In the genomic region with DNA sequence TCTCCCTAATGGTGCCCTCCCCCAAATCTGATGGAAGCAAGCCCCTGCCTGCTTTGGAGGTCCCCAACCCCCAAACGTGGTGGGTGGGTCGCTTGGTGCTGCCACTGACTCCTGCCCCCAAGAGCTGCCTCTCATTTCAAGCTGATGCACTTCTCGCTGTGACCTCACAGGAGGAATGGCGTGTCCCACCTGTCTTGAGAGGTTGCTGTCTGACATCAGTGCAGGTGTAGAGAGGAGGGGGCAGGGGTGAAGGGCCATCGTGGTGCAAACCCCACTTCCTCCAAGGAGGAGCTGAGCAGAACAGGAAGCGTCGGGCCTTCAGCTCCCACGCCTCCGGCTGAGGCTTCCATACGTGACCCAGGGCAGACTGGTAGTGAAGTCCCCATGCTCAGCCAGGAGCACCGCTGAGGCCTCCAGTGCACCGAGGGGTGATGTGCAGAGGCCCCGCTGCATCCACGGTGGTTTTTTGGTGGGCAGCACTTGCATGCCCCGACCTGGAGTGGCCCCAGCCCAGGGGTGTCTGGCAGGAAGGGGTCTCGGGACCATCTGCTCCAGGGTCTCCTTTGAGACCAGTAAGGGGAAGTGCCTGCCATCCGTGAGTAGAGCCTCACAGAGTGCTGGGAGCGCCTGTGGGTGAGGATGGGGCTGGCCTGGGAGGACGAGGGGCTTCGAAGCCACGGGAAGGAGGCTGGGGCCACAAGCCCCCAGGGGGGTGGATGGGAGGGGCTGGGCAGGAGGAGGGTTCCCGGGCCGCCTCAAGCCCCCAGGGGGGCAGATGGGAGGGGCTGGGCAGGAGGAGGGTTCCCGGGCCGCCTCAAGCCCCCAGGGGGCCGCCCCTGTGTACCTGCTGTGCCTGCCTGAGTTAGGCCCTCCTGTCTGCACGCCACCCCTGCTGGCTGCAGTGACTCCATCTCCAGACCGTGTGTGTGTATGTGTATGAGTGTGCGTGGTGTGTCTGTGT, we compare ENCODE assay signal across 11 cellular contexts. TPM values are rescaled to one million over a fixed set of nuclear protein-coding genes. Genes with fewer than 3 reads are reported as not detected.
DNase-seq lines count a peak whose midpoint lies in the region; TF ChIP-seq lines count a peak whose summit lies in the region.
"Had no signal": no experiment of that assay in that cellular context is flagged by ENCODE, and none has a peak within 500 bp of the region (broad histone marks: within the 10 kb centered on the region; RNA-seq: fewer than 3 reads in every experiment).

No MANE protein-coding gene starts in this region.

- no peak overlapping the region for H4K5ac ChIP-seq in H9 (ENCODE audit: insufficient read length, low read depth, low read length)

- no peak overlapping the region for H3K4ac ChIP-seq in H9 (ENCODE audit: low read depth, low read length)

- H3K14ac ChIP-seq in H9 (ENCODE audit: insufficient read depth, low read length) = no peak overlapping the region; the same call in 1 of the 2 replicates

- no peak overlapping the region for H2BK12ac ChIP-seq in H9 (ENCODE audit: insufficient read length, low read depth, low read length)

- H3T11ph ChIP-seq in H9 (ENCODE audit: low read length) = no peak overlapping the region

- H2BK15ac ChIP-seq in H9 (ENCODE audit: low read depth, low read length) = no peak overlapping the region

- intact Hi-C loops in posterior vena cava (cut with DNase I) = no loop called here

- no peak overlapping the region for H3K23ac ChIP-seq in H9 (ENCODE audit: insufficient read length, low read depth, low read length)

- H4K8ac ChIP-seq in H9 (replicated peaks; ENCODE audit: insufficient read length, low read depth, low read length) = no peak overlapping the region

- no peak overlapping the region for H3K27ac ChIP-seq in H9 (ENCODE audit: insufficient read length, low read depth, low read length)
- H3K27ac ChIP-seq: thoracic aorta had no signal

- H3K18ac ChIP-seq in H9 (ENCODE audit: insufficient read length, low read depth, low read length) = no peak overlapping the region

- no peaks in the 10 kb centered on the region for H3K27me3 ChIP-seq in H9 (ENCODE audit: insufficient read depth, low read length)

- no peak overlapping the region for H3K9ac ChIP-seq in H9 (ENCODE audit: extremely low read depth, insufficient read length, low read length)

- no peak overlapping the region for H4K91ac ChIP-seq in H9 (ENCODE audit: insufficient read length, low read depth, low read length)

- no peaks in the 10 kb centered on the region for H3K9me3 ChIP-seq in H9 (ENCODE audit: control insufficient read depth, low read depth, low read length)
- H3K9me3 ChIP-seq: thoracic aorta had no signal

- H2AFZ ChIP-seq in H9 (ENCODE audit: low read length) = no peak overlapping the region

- no peaks in the 10 kb centered on the region; the same call in 1 of the 2 replicates for H3K27me3 Mint-ChIP-seq in H9 (ENCODE audit: low read depth)
- H3K27me3 Mint-ChIP-seq in chondrocyte (ENCODE audit: low read depth) = peaks cover 3% of the 10 kb centered on the region

- no peak overlapping the region for H2BK20ac ChIP-seq in H9 (ENCODE audit: low read depth, low read length, poor library complexity, severe bottlenecking)

- no peak overlapping the region for H3K4me2 ChIP-seq in H9 (ENCODE audit: insufficient read depth, insufficient read length, low read length)

- H3K36me3 Mint-ChIP-seq in H9 (ENCODE audit: insufficient read depth in 1 of 3, low read depth in 3 of 3) = peaks cover 20 to 46% (median 33%) of the 10 kb centered on the region in 3 experiments
- peaks cover 2% of the 10 kb centered on the region for H3K36me3 Mint-ChIP-seq in chondrocyte (ENCODE audit: low read depth)

- H3K4me1 Mint-ChIP-seq in H9 = no peaks in the 10 kb centered on the region; a peak in 1 of 4 replicates
- H3K4me1 Mint-ChIP-seq in chondrocyte (ENCODE audit: low read depth) = no peaks in the 10 kb centered on the region

- no CpG with 5 or more reads among the region's 29 CpGs for WGBS in H9 (ENCODE audit: extremely low coverage, insufficient read length, low lambda C conversion rate)

- H3K79me1 ChIP-seq in H9 (ENCODE audit: insufficient read depth, low read depth, low read length, poor library complexity, severe bottlenecking) = peaks cover 2% of the 10 kb centered on the region

- peaks cover 7% of the 10 kb centered on the region for H4K20me1 ChIP-seq in H9 (ENCODE audit: control insufficient read depth, insufficient read depth, insufficient read length)

- H3K79me2 ChIP-seq in H9 (ENCODE audit: insufficient read depth, low read length) = peaks cover 2% of the 10 kb centered on the region; the same call in 1 of the 2 replicates

- DNase-seq in activated CD8-positive, alpha-beta memory T cell treated with anti-CD3 and anti-CD28 coated beads for 24 hours = peak; percentile 53
- DNase-seq in activated CD8-positive, alpha-beta memory T cell treated with anti-CD3 and anti-CD28 coated beads, Interleukin-2, amount 50 U/mL, for 4 hours = no peak
- DNase-seq in H9 (peak; percentile 30), chondrocyte (ENCODE audit: low spot score) (peak; percentile 83), posterior vena cava (ENCODE audit: low spot score) (peak; percentile 67), nucleus accumbens (lab: John Stamatoyannopoulos, UW) (no peak), UCSD-AML1 (lab: John Stamatoyannopoulos, UW; ENCODE audit: unreplicated experiment) (no peak)
- DNase-seq in NK-92 treated with Interleukin-12 subunit alpha and Interleukin-12 subunit beta, amount 100 ng/mL, for 24 hours (lab: John Stamatoyannopoulos, UW) = no peak
- DNase-seq: ACHN, NCI-H446 treated with DMSO at 0.1 percent for 48 hours had no signal

- H2BK5ac ChIP-seq in H9 (ENCODE audit: insufficient read length, low read length) = no peak overlapping the region

- peak overlapping the region in 2 of 3 experiments; percentile 58 to 77; a peak in 4 of 7 replicates for H3K27ac Mint-ChIP-seq in H9
- H3K27ac Mint-ChIP-seq in chondrocyte (ENCODE audit: unreplicated experiment) = no peak overlapping the region

- no peak for TF ChIP-seq CTCF in H9 (conservative IDR thresholded peaks at IDR 0.05)
- no peak for TF ChIP-seq CTCF in chondrocyte (IDR thresholded peaks at IDR 0.05)

- no peaks in the 10 kb centered on the region; the same call in 1 of the 2 replicates for H3K4me1 ChIP-seq in H9 (ENCODE audit: insufficient read depth, low read length)

- H2AK5ac ChIP-seq in H9 (ENCODE audit: insufficient read length, low read length) = no peak overlapping the region

- H2BK120ac ChIP-seq in H9 (ENCODE audit: low read depth, low read length, poor library complexity, severe bottlenecking) = no peak overlapping the region

- no peaks in the 10 kb centered on the region for H3K23me2 ChIP-seq in H9 (ENCODE audit: insufficient read length, low read depth, low read length, poor library complexity, severe bottlenecking)

- H3K4me3 Mint-ChIP-seq in H9 (no peak overlapping the region), chondrocyte (ENCODE audit: unreplicated experiment) (no peak overlapping the region)

- H3K9me3 Mint-ChIP-seq in H9 (no peaks in the 10 kb centered on the region), chondrocyte (ENCODE audit: low read depth) (no peaks in the 10 kb centered on the region)

- no peak overlapping the region for H3K56ac ChIP-seq in H9 (ENCODE audit: insufficient read length, low read depth, low read length)

RNA-seq across cellular contexts. Expression of gene WDR4, which starts 39.8 kb away (rescaled TPM):
- total RNA-seq in H9 (2021) (53.0 and 54.4 TPM in 2 replicates), chondrocyte (9.6 to 12.2 TPM (median 11.5 TPM) in 3 replicates), posterior vena cava (10 to 100 TPM; 12.1 to 13.4 TPM)

RNA-seq across cellular contexts. Expression of gene NDUFV3, which starts 53.6 kb away (rescaled TPM):
- total RNA-seq in H9 (2021) (32.6 and 35.6 TPM in 2 replicates), chondrocyte (41.7 to 50.6 TPM (median 42.9 TPM) in 3 replicates), posterior vena cava (10 to 100 TPM; 26.1 to 39.0 TPM)

Comparison
In these comparisons a context has a peak if more than half of its experiments do, and no peak if none do; other contexts are left out.
1. DNase-seq: peak in activated CD8-positive, alpha-beta memory T cell treated with anti-CD3 and anti-CD28 coated beads for 24 hours (single experiment), H9 (single experiment), chondrocyte (single experiment) and posterior vena cava (single experiment); none in activated CD8-positive, alpha-beta memory T cell treated with anti-CD3 and anti-CD28 coated beads, Interleukin-2, amount 50 U/mL, for 4 hours (single experiment), nucleus accumbens (0 of 56), NK-92 treated with Interleukin-12 subunit alpha and Interleukin-12 subunit beta, amount 100 ng/mL, for 24 hours (single experiment) and UCSD-AML1 (single experiment).